In genomic region chr12:102120564-102120873, GRCh38 we compare ENCODE assay signal across 8 cellular contexts. TPM values are rescaled to one million over a fixed set of nuclear protein-coding genes. Genes with fewer than 3 reads are reported as not detected.
A peak's percentile ranks its signal among the peaks of the same experiment; 100 is the strongest.
DNase-seq lines count a peak whose midpoint lies in the region; ATAC-seq, FAIRE-seq and TF ChIP-seq lines count a peak whose summit lies in the region.

No MANE protein-coding gene starts in this region.

- POLR2A ChIA-PET in activated CD8-positive, alpha-beta T cell treated with anti-CD3 and anti-CD28 coated beads for 36 hours (lab: Charles Lee), result interaction anchor here (0.6 to 1.5 kb wide), 2 partner anchors 48 to 713 kb away, joined by 3 to 4 read pairs; partner anchors contain the start of gene ARL1

- H2AFZ ChIP-seq in keratinocyte (ENCODE audit: control insufficient read depth, low read length), result peak overlapping the region; percentile 98

- no peaks in the 10 kb centered on the region for H3K9me3 Mint-ChIP-seq in activated T-cell treated with anti-CD3 and anti-CD28 coated beads, Interleukin-2, amount 50 U/mL, for 4 hours
- no peaks in the 10 kb centered on the region for H3K9me3 Mint-ChIP-seq in activated CD8-positive, alpha-beta T cell treated with anti-CD3 and anti-CD28 coated beads for 36 hours

- peaks cover 18% of the 10 kb centered on the region for H3K4me1 Mint-ChIP-seq in activated T-cell treated with anti-CD3 and anti-CD28 coated beads, Interleukin-2, amount 50 U/mL, for 4 hours (ENCODE audit: low read depth)
- peaks cover 19% of the 10 kb centered on the region for H3K4me1 Mint-ChIP-seq in activated CD8-positive, alpha-beta T cell treated with anti-CD3 and anti-CD28 coated beads for 36 hours (ENCODE audit: low read depth)

- dilution Hi-C loops in keratinocyte (cut with MboI; ENCODE audit: extremely low pct_ligation_motif_present, low sequenced_read_pairs), result no loop called here

- H3K36me3 ChIP-seq in keratinocyte (ENCODE audit: control insufficient read depth in 2 of 2, extremely low read depth in 1 of 2, insufficient read depth in 2 of 2, low read length in 2 of 2) (peaks cover 0 to 4% of the 10 kb centered on the region in 2 experiments), tibial artery (peaks cover 6 to 17% (median 10%) of the 10 kb centered on the region in 3 donors)

- H3K27ac Mint-ChIP-seq in activated CD8-positive, alpha-beta T cell treated with anti-CD3 and anti-CD28 coated beads for 36 hours, result peak overlapping the region; percentile 93

- peaks cover 8% of the 10 kb centered on the region for H3K36me3 Mint-ChIP-seq in activated T-cell treated with anti-CD3 and anti-CD28 coated beads, Interleukin-2, amount 50 U/mL, for 4 hours (ENCODE audit: insufficient read depth)
- peaks cover 23% of the 10 kb centered on the region for H3K36me3 Mint-ChIP-seq in activated CD8-positive, alpha-beta T cell treated with anti-CD3 and anti-CD28 coated beads for 36 hours (ENCODE audit: low read depth)

- H4K20me1 ChIP-seq in keratinocyte (ENCODE audit: control insufficient read depth, extremely low read depth, insufficient read depth, low read length), result no peaks in the 10 kb centered on the region

- no peaks in the 10 kb centered on the region for H3K9me1 ChIP-seq in keratinocyte (ENCODE audit: control insufficient read depth, extremely low read depth, insufficient read depth, low read length)

- H3K27me3 ChIP-seq in keratinocyte (ENCODE audit: control insufficient read depth, extremely low read depth, insufficient read depth, low read length), result no peaks in the 10 kb centered on the region
- H3K27me3 ChIP-seq in tibial artery, result no peaks in the 10 kb centered on the region

- CTCF ChIA-PET in activated CD8-positive, alpha-beta T cell treated with anti-CD3 and anti-CD28 coated beads for 36 hours (lab: Charles Lee), result interaction anchor here (0.6 to 1.6 kb wide), 4 partner anchors 11 to 61 kb away, joined by 3 to 4 read pairs (median 3); partner anchors contain the start of gene WASHC3

- H3K9ac ChIP-seq in keratinocyte (ENCODE audit: control insufficient read depth, extremely low read depth, insufficient read depth, low read length), result peak overlapping the region; percentile 98

- peaks cover 18% of the 10 kb centered on the region for H3K4me1 ChIP-seq in keratinocyte (ENCODE audit: control insufficient read depth, extremely low read depth, insufficient read depth, low read length)
- peaks cover 0 to 17% (median 10%) of the 10 kb centered on the region in 4 donors for H3K4me1 ChIP-seq in tibial artery

- H3K4me3 Mint-ChIP-seq in activated T-cell treated with anti-CD3 and anti-CD28 coated beads, Interleukin-2, amount 50 U/mL, for 4 hours, result peak overlapping the region; percentile 92
- H3K4me3 Mint-ChIP-seq in activated CD8-positive, alpha-beta T cell treated with anti-CD3 and anti-CD28 coated beads for 36 hours, result peak overlapping the region; percentile 97

- peak overlapping the region; percentile 92 for H3K4me2 ChIP-seq in keratinocyte (ENCODE audit: control insufficient read depth, extremely low read depth, insufficient read depth, low read depth, low read length)

- no peak for DNase-seq in activated T-cell treated with anti-CD3 and anti-CD28 coated beads, Interleukin-2, amount 50 U/mL, for 4 hours
- DNase-seq in activated T-cell treated with anti-CD3 and anti-CD28 coated beads, Interleukin-2, amount 50 U/mL, for 48 hours, result no peak
- DNase-seq in activated CD8-positive, alpha-beta T cell treated with anti-CD3 and anti-CD28 coated beads for 36 hours, result no peak
- DNase-seq in keratinocyte (ENCODE audit: low read depth, low spot score), result no peak
- DNase-seq in tibial artery, result no peak
- DNase-seq in erythroblast (lab: John Stamatoyannopoulos, UW), result no peak
- DNase-seq in COR-L47 (lab: John Stamatoyannopoulos, UW), result no peak

- ATAC-seq in activated T-cell treated with anti-CD3 and anti-CD28 coated beads, Interleukin-2, amount 50 U/mL, for 4 hours, result no peak
- no peak for ATAC-seq in activated CD8-positive, alpha-beta T cell treated with anti-CD3 and anti-CD28 coated beads for 36 hours
- no peak for ATAC-seq in GM18517 (IDR thresholded peaks at IDR 0.05; ENCODE audit: unreplicated experiment)

- H3K27ac ChIP-seq in keratinocyte (ENCODE audit: control insufficient read depth, insufficient read depth, low read length) (peak overlapping the region; percentile 83), tibial artery (peak overlapping the region in 1 of 2 donors; percentile 87)

- peaks cover 30% of the 10 kb centered on the region for H3K79me2 ChIP-seq in keratinocyte (ENCODE audit: control insufficient read depth, insufficient read depth, low read length)

- TF ChIP-seq CTCF in activated CD8-positive, alpha-beta T cell treated with anti-CD3 and anti-CD28 coated beads for 36 hours (IDR thresholded peaks at IDR 0.05), result no peak
- TF ChIP-seq CTCF in keratinocyte (optimal IDR thresholded peaks at IDR 0.05 in 1 of 3, IDR thresholded peaks at IDR 0.05 in 1 of 3, conservative IDR thresholded peaks at IDR 0.05 in 1 of 3; ENCODE audit: extremely low read depth in 1 of 3, insufficient read depth in 2 of 3, low read length in 3 of 3) (no peak), tibial artery (IDR thresholded peaks at IDR 0.05) (no peak)

- TF ChIP-seq POLR2A in erythroblast (IDR thresholded peaks at IDR 0.05; ENCODE audit: low read length), result no peak

- H3K4me3 ChIP-seq in keratinocyte (ENCODE audit: control insufficient read depth in 2 of 3, extremely low read depth in 1 of 3, insufficient read depth in 2 of 3, low read depth in 1 of 3, low read length in 3 of 3), result peak overlapping the region; percentile 92 to 99 (median 94)
- peak overlapping the region; percentile 67 to 72 for H3K4me3 ChIP-seq in tibial artery

- H3K27me3 Mint-ChIP-seq in activated T-cell treated with anti-CD3 and anti-CD28 coated beads, Interleukin-2, amount 50 U/mL, for 4 hours (ENCODE audit: low read depth), result no peaks in the 10 kb centered on the region
- H3K27me3 Mint-ChIP-seq in activated CD8-positive, alpha-beta T cell treated with anti-CD3 and anti-CD28 coated beads for 36 hours, result no peaks in the 10 kb centered on the region

- FAIRE-seq in keratinocyte (lab: Jason Lieb, UNC), result peak; percentile 51

- intact Hi-C loops in activated CD8-positive, alpha-beta T cell treated with anti-CD3 and anti-CD28 coated beads for 36 hours (cut with micrococcal nuclease), result loop anchor here (1.0 kb wide), 1 partner anchor 59 kb away; the partner anchor contains the start of gene WASHC3
- intact Hi-C loops in tibial artery (cut with DNase I; ENCODE audit: low total_unique reads), result no loop called here

- no peaks in the 10 kb centered on the region for H3K9me3 ChIP-seq in keratinocyte (ENCODE audit: control insufficient read depth, low read depth, low read length)
- H3K9me3 ChIP-seq in tibial artery, result no peaks in the 10 kb centered on the region

RNA-seq across cellular contexts. Expression of gene PARPBP, which starts 0.5 kb away (rescaled TPM):
- total RNA-seq in activated T-cell treated with anti-CD3 and anti-CD28 coated beads, Interleukin-2, amount 50 U/mL, for 4 hours, result 1 to 10 TPM; 6.0 to 8.9 (median 7.8) TPM
- total RNA-seq in activated CD8-positive, alpha-beta T cell treated with anti-CD3 and anti-CD28 coated beads for 36 hours, result 10 to 100 TPM; 26.1 to 26.2 TPM
- polyA plus RNA-seq in keratinocyte, result 3.7 to 9.1 TPM (median 4.8 TPM) in 3 replicates
- polyA plus RNA-seq in keratinocyte (2011; ENCODE audit: low read depth), result 0.99 TPM
- 3.3 and 5.1 TPM in 2 replicates for polyA plus RNA-seq in keratinocyte (2011; cell fraction: cytosol; rRNA removed)
- 2.4 and 4.4 TPM in 2 replicates for polyA plus RNA-seq in keratinocyte (2011; cell fraction: nucleus; rRNA removed)
- 1.3 and 5.9 TPM in 2 replicates for polyA plus RNA-seq in keratinocyte (2012; ENCODE audit: low replicate concordance)
- polyA minus RNA-seq in keratinocyte, result 0.82 to 7.4 TPM (median 3.5 TPM) in 3 replicates
- 1.3 TPM for polyA minus RNA-seq in keratinocyte (2011; cell fraction: cytosol; rRNA and poly(A)+ RNA removed)
- polyA minus RNA-seq in keratinocyte (2011; cell fraction: nucleus; rRNA and poly(A)+ RNA removed), result 2.3 and 6.7 TPM in 2 replicates

RNA-seq across cellular contexts. Expression of gene NUP37, which starts 0.6 kb away (rescaled TPM):
- 10 to 100 TPM; 46.5 to 64.5 (median 55.6) TPM for total RNA-seq in activated T-cell treated with anti-CD3 and anti-CD28 coated beads, Interleukin-2, amount 50 U/mL, for 4 hours
- 100 to 1,000 TPM in 1 of 2 experiments, 10 to 100 TPM in 1; 99.1 to 104 TPM for total RNA-seq in activated CD8-positive, alpha-beta T cell treated with anti-CD3 and anti-CD28 coated beads for 36 hours
- polyA plus RNA-seq in keratinocyte, result 45.0 to 89.8 TPM (median 63.1 TPM) in 3 replicates
- polyA plus RNA-seq in keratinocyte (2011; ENCODE audit: low read depth), result 65.9 TPM
- polyA plus RNA-seq in keratinocyte (2011; cell fraction: cytosol; rRNA removed), result 38.7 and 70.2 TPM in 2 replicates
- 38.9 and 56.6 TPM in 2 replicates for polyA plus RNA-seq in keratinocyte (2011; cell fraction: nucleus; rRNA removed)
- polyA plus RNA-seq in keratinocyte (2012; ENCODE audit: low replicate concordance), result 31.1 and 40.6 TPM in 2 replicates
- 5.7 to 49.8 TPM (median 24.8 TPM) in 3 replicates for polyA minus RNA-seq in keratinocyte
- polyA minus RNA-seq in keratinocyte (2011; cell fraction: cytosol; rRNA and poly(A)+ RNA removed), result 13.0 TPM
- 7.7 and 13.4 TPM in 2 replicates for polyA minus RNA-seq in keratinocyte (2011; cell fraction: nucleus; rRNA and poly(A)+ RNA removed)

RNA-seq across cellular contexts. Expression of gene WASHC3, which starts 58.7 kb away (rescaled TPM):
- 10 to 100 TPM; 18.8 to 24.9 (median 22.6) TPM for total RNA-seq in activated T-cell treated with anti-CD3 and anti-CD28 coated beads, Interleukin-2, amount 50 U/mL, for 4 hours
- total RNA-seq in activated CD8-positive, alpha-beta T cell treated with anti-CD3 and anti-CD28 coated beads for 36 hours, result 10 to 100 TPM; 30.7 to 32.3 TPM
- polyA plus RNA-seq in keratinocyte, result 43.1 to 91.0 TPM (median 89.7 TPM) in 3 replicates
- polyA plus RNA-seq in keratinocyte (2011; ENCODE audit: low read depth), result 27.3 TPM
- polyA plus RNA-seq in keratinocyte (2011; cell fraction: cytosol; rRNA removed), result 60.2 and 115 TPM in 2 replicates
- 34.5 and 37.2 TPM in 2 replicates for polyA plus RNA-seq in keratinocyte (2011; cell fraction: nucleus; rRNA removed)
- polyA plus RNA-seq in keratinocyte (2012; ENCODE audit: low replicate concordance), result 34.4 and 39.5 TPM in 2 replicates
- 19.4 to 39.9 TPM (median 33.6 TPM) in 3 replicates for polyA minus RNA-seq in keratinocyte
- polyA minus RNA-seq in keratinocyte (2011; cell fraction: cytosol; rRNA and poly(A)+ RNA removed), result 29.4 TPM
- 12.1 and 24.6 TPM in 2 replicates for polyA minus RNA-seq in keratinocyte (2011; cell fraction: nucleus; rRNA and poly(A)+ RNA removed)
